ENCODE assay signal across 13 cellular contexts in the genomic region with DNA sequence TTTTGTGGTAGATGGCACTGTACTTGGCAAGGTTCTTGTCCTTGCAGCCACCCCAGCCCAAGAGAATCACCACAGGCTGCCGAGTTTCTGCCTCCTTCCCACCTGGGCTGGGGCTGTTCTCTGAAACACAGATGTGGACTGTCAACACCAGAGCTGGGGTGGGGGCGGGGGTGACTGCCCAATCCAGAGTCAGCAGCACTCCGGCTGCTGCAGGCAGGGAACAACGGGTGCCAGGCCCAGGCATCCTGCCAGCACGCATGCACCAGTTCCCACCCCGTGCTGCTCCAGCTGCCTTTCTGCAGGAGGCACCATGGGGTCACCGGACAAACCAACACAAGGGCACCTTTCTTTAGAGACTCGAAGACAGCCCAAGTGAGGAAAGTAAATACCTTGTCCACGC. TPM values are rescaled to one million over a fixed set of nuclear protein-coding genes. Genes with fewer than 3 reads are reported as not detected.
A peak's percentile ranks its signal among the peaks of the same experiment; 100 is the strongest.
DNase-seq lines count a peak whose midpoint lies in the region; ATAC-seq, FAIRE-seq and TF ChIP-seq lines count a peak whose summit lies in the region.
"Had no signal": no experiment of that assay in that cellular context is flagged by ENCODE, and none has a peak within 500 bp of the region (broad histone marks: within the 10 kb centered on the region; RNA-seq: fewer than 3 reads in every experiment).

No MANE protein-coding gene starts in this region.

- intact Hi-C loops in pancreas (cut with DNase I), result no loop called here

- no peaks in the 10 kb centered on the region for H3K36me3 ChIP-seq in pancreas
- H3K36me3 ChIP-seq: thoracic aorta, WERI-Rb-1 had no signal

- peaks cover 0 to 25% (median 9%) of the 10 kb centered on the region in 3 donors for H3K4me1 ChIP-seq in pancreas

- ATAC-seq in pancreas, result peak; percentile 92 to 93 (median 92)
- no peak for ATAC-seq in HG03280 (IDR thresholded peaks at IDR 0.05; ENCODE audit: unreplicated experiment)
- ATAC-seq in HG02870 (IDR thresholded peaks at IDR 0.05; ENCODE audit: unreplicated experiment), result no peak

- peak; percentile 94 for DNase-seq in DMS 273 (lab: John Stamatoyannopoulos, UW; ENCODE audit: unreplicated experiment)
- peak; percentile 27 for DNase-seq in NCI-H446 treated with DMSO at 0.1 percent for 48 hours (lab: John Stamatoyannopoulos, UW)
- DNase-seq in frontal cortex (ENCODE audit: low spot score in 2 of 2), result peak; percentile 59 to 69
- DNase-seq in pancreas, result peak; percentile 87 to 97 (median 91)
- DNase-seq in activated CD8-positive, alpha-beta memory T cell treated with anti-CD3 and anti-CD28 coated beads, Interleukin-2, amount 50 U/mL, for 48 hours, result no peak
- no peak for DNase-seq in KG1 (lab: John Stamatoyannopoulos, UW)
- DNase-seq: activated gamma-delta T cell; CD8-positive, alpha-beta memory T cell; kidney glomerular epithelial cell had no signal

- H3K4me3 ChIP-seq in pancreas, result no peak overlapping the region
- H3K4me3 ChIP-seq: thoracic aorta had no signal

- TF ChIP-seq CTCF in pancreas (IDR thresholded peaks at IDR 0.05), result no peak

- no peaks in the 10 kb centered on the region for H3K27me3 ChIP-seq in pancreas

- no peaks in the 10 kb centered on the region for H3K9me3 ChIP-seq in pancreas
- H3K9me3 ChIP-seq: thoracic aorta had no signal

- no peak for FAIRE-seq in frontal cortex (lab: Jason Lieb, UNC)
- no peak for FAIRE-seq in pancreas (lab: Jason Lieb, UNC)

- 16 to 18% methylated on average over 9 of the region's 9 CpGs for WGBS in pancreas, 2 donors

- peak overlapping the region; percentile 2 to 69 (median 40) for H3K27ac ChIP-seq in pancreas
- H3K27ac ChIP-seq: thoracic aorta, WERI-Rb-1 had no signal

RNA-seq across cellular contexts. Expression of a gene that starts 14.1 kb away (rescaled TPM):
- 4.9 TPM for total RNA-seq in frontal cortex
- total RNA-seq in pancreas, result 1 to 10 TPM; 2.6 to 5.4 (median 3.7) TPM
- polyA plus RNA-seq in pancreas, result 10 to 100 TPM in 1 of 2 donors, 1 to 10 TPM in 1; 5.5 to 10.4 TPM

RNA-seq across cellular contexts. Expression of a gene that starts 14.3 kb away (rescaled TPM):
- 4.5 TPM for total RNA-seq in frontal cortex
- 1 to 10 TPM in 3 of 6 donors, under 1 TPM in 3; 0.42 to 2.9 (median 1.1) TPM for total RNA-seq in pancreas
- polyA plus RNA-seq in pancreas, result 10 to 100 TPM in 1 of 2 donors, 1 to 10 TPM in 1; 5.6 to 10.7 TPM

Comparison
In these comparisons a context has a peak if more than half of its experiments do, and no peak if none do; other contexts are left out.
1. DNase-seq: peak in DMS 273 (single experiment), NCI-H446 treated with DMSO at 0.1 percent for 48 hours (single experiment), frontal cortex (2 of 2) and pancreas (6 of 6); none in activated CD8-positive, alpha-beta memory T cell treated with anti-CD3 and anti-CD28 coated beads, Interleukin-2, amount 50 U/mL, for 48 hours (single experiment) and KG1 (single experiment).
2. ATAC-seq: peak in pancreas (4 of 4); none in HG03280 (single experiment) and HG02870 (single experiment).